In genomic region chr16:30874821-30875717, GRCh38 we compare ENCODE assay signal across 8 cellular contexts. TPM values are rescaled to one million over a fixed set of nuclear protein-coding genes. Genes with fewer than 3 reads are reported as not detected.
DNase-seq lines count a peak whose midpoint lies in the region; ATAC-seq, FAIRE-seq and TF ChIP-seq lines count a peak whose summit lies in the region.

No MANE protein-coding gene starts in this region.

- no peak for FAIRE-seq in kidney (lab: Jason Lieb, UNC)

- ATAC-seq in GM18907 (IDR thresholded peaks at IDR 0.05; ENCODE audit: unreplicated experiment), result peak; percentile 87
- ATAC-seq in HG03139 (IDR thresholded peaks at IDR 0.05; ENCODE audit: unreplicated experiment), result peak; percentile 70

- peak overlapping the region; percentile 82 to 95 for H3K27ac ChIP-seq in kidney (ENCODE audit: low read depth in 2 of 2, low read length in 2 of 2)

- peak overlapping the region; percentile 41 to 94 for H3K9ac ChIP-seq in kidney (ENCODE audit: low read length in 2 of 2)

- intact Hi-C loops in kidney (cut with DNase I), result no loop called here

- no peaks in the 10 kb centered on the region for H3K9me3 ChIP-seq in kidney (ENCODE audit: control insufficient read depth in 1 of 2, low read length in 2 of 2)

- peak overlapping the region; percentile 97 for H3K4me3 ChIP-seq in AG09309 (ENCODE audit: control insufficient read depth, low read depth, low read length)
- H3K4me3 ChIP-seq in kidney (ENCODE audit: low read length in 2 of 2), result peak overlapping the region; percentile 89 to 95

- DNase-seq in AG09309 (ENCODE audit: low read depth) (peak; percentile 37), NCI-H226 (peak; percentile 89), cerebellar cortex (ENCODE audit: low spot score) (peak; percentile 89), kidney (peak; percentile 97)
- DNase-seq in activated CD4-positive, CD25-positive, alpha-beta regulatory T cell treated with anti-CD3 and anti-CD28 coated beads, Interleukin-2, amount 50 U/mL, for 72 hours, result peak; percentile 87
- peak; percentile 76 to 86 for DNase-seq in stimulated activated CD4-positive, alpha-beta T cell treated with anti-CD3 and anti-CD28 coated beads, Interleukin-15, amount 100 ng/mL, for 1 hour (ENCODE audit: low read depth in 1 of 2, low spot score in 1 of 2)

- TF ChIP-seq CTCF in AG09309 (IDR thresholded peaks at IDR 0.05; ENCODE audit: control insufficient read depth, insufficient read depth, low read depth, low read length, missing control alignments) (no peak), kidney (IDR thresholded peaks at IDR 0.05; ENCODE audit: borderline replicate concordance, extremely low read depth, insufficient read depth) (no peak)

- peaks cover 12 to 14% of the 10 kb centered on the region in 2 donors for H3K4me1 ChIP-seq in kidney (ENCODE audit: control insufficient read depth in 1 of 2, insufficient read depth in 1 of 2, low read depth in 1 of 2, low read length in 2 of 2)

- no peaks in the 10 kb centered on the region for H3K36me3 ChIP-seq in kidney (ENCODE audit: control insufficient read depth in 1 of 2, insufficient read depth in 2 of 2, low read length in 2 of 2)

RNA-seq across cellular contexts. Expression of gene BCL7C, which starts 18.8 kb away (rescaled TPM):
- 40.0 TPM for total RNA-seq in kidney
- 77.9 TPM for polyA plus RNA-seq in kidney (ENCODE audit: insufficient read depth, low read depth, low replicate concordance)

RNA-seq across cellular contexts. Expression of gene CTF1, which starts 21.3 kb away (rescaled TPM):
- 7.3 TPM for total RNA-seq in kidney
- 13.0 TPM for polyA plus RNA-seq in kidney (ENCODE audit: insufficient read depth, low read depth, low replicate concordance)

RNA-seq across cellular contexts. Expression of gene FBXL19, which starts 48.3 kb away (rescaled TPM):
- 18.9 TPM for total RNA-seq in kidney
- polyA plus RNA-seq in kidney (ENCODE audit: insufficient read depth, low read depth, low replicate concordance), result 7.4 TPM

Comparison
In these comparisons a context has a peak if more than half of its experiments do, and no peak if none do; other contexts are left out.
1. Peak in every context shown above with its lines: DNase-seq, ATAC-seq, H3K4me3 ChIP-seq and H3K27ac ChIP-seq.
2. DNase-seq: peak in every context shown above with its lines; median percentile 97 in kidney; 89 in NCI-H226; 89 in cerebellar cortex; 87 in activated CD4-positive, CD25-positive, alpha-beta regulatory T cell treated with anti-CD3 and anti-CD28 coated beads, Interleukin-2, amount 50 U/mL, for 72 hours; 81 in stimulated activated CD4-positive, alpha-beta T cell treated with anti-CD3 and anti-CD28 coated beads, Interleukin-15, amount 100 ng/mL, for 1 hour; 37 in AG09309.